ENCODE assay signal across 21 cellular contexts in the genomic region with DNA sequence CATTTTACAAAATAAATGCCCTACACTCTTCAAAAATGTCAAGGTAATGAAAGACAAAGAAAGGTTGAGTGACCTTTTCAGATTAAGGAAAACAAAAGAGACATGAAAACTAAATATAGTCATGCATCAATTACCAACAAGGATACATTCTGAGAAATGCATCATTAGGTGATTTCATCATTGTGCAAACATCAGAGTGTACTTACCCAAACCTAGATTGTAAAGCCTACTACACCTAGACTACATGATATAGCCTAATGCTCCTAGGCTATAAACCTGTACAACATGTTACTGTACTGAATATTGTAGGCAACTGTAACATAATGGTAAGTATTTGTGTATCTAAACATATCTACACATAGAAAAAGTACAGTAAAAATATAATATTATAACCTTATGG.
"Had no signal": no experiment of that assay in that cellular context is flagged by ENCODE, and none has a peak within 500 bp of the region (broad histone marks: within the 10 kb centered on the region; RNA-seq: fewer than 3 reads in every experiment).

No MANE protein-coding gene starts in this region.

- FAIRE-seq: colon had no signal

- DNase-seq: activated CD4-positive, alpha-beta T cell treated with anti-CD3 and anti-CD28 coated beads for 48 hours; activated CD4-positive, CD25-positive, alpha-beta regulatory T cell; activated CD8-positive, alpha-beta T cell treated with anti-CD3 and anti-CD28 coated beads for 36 hours; activated naive CD4-positive, alpha-beta T cell treated with Interleukin-2 at 50 U/mL for 16 hours; activated T-cell treated with anti-CD3 and anti-CD28 coated beads, Interleukin-2, amount 50 U/mL, for 1 hour; anterior cingulate cortex; central memory CD4-positive, alpha-beta T cell; foreskin melanocyte; glutamatergic neuron; hippocampal formation; islet precursor cell; midbrain; sigmoid colon; stimulated activated CD4-positive, alpha-beta T cell treated with anti-CD3 and anti-CD28 coated beads, Interleukin-4, amount 100 ng/mL, for 4 hours; testis had no signal

- ATAC-seq: activated CD8-positive, alpha-beta T cell treated with anti-CD3 and anti-CD28 coated beads for 36 hours; activated T-helper 17 cell treated with anti-CD3 and anti-CD28 coated beads, Interleukin-2, amount 50 U/mL, for 72 hours; left lobe of liver; stimulated activated memory B cell treated with anti-CD40 and anti-IgM and Interleukin-4, amounts not matched to agents 10 μg/mL and 1 μg/mL and 100 μg/mL, for 72 hours had no signal

- H3K27ac ChIP-seq: sigmoid colon, testis had no signal

- H3K4me3 ChIP-seq: dorsolateral prefrontal cortex, lung, sigmoid colon, testis had no signal

- H3K4me1 ChIP-seq: sigmoid colon, testis had no signal

- H3K9me3 ChIP-seq: sigmoid colon, testis had no signal
